In genomic region chr14:34794217-34794616, GRCh38 we compare ENCODE assay signal across 24 cellular contexts.
DNase-seq lines count a peak whose midpoint lies in the region; TF ChIP-seq lines count a peak whose summit lies in the region.
"Had no signal": no experiment of that assay in that cellular context is flagged by ENCODE, and none has a peak within 500 bp of the region (broad histone marks: within the 10 kb centered on the region; RNA-seq: fewer than 3 reads in every experiment).

No MANE protein-coding gene starts in this region.

- no peak overlapping the region for H3K27ac Mint-ChIP-seq in activated CD4-positive, alpha-beta memory T cell treated with anti-CD3 and anti-CD28 coated beads, Interleukin-2, amount 10 ng/mL, durations not matched to agents 7 days and 5 days
- H3K27ac Mint-ChIP-seq: activated CD4-positive, alpha-beta T cell treated with anti-CD3 and anti-CD28 coated beads for 36 hours; activated T-cell treated with anti-CD3 and anti-CD28 coated beads, Interleukin-2, amount 50 U/mL, for 24 hours; dendritic cell treated with granulocyte-macrophage colony-stimulating factor and Interleukin-4, amounts not matched to agents 40 ng/mL and 50 ng/mL, for 4 days had no signal

- H3K4me1 Mint-ChIP-seq in activated CD4-positive, alpha-beta memory T cell treated with anti-CD3 and anti-CD28 coated beads, Interleukin-2, amount 10 ng/mL, durations not matched to agents 7 days and 5 days: peaks cover 4% of the 10 kb centered on the region
- H3K4me1 Mint-ChIP-seq: activated CD4-positive, alpha-beta T cell treated with anti-CD3 and anti-CD28 coated beads for 36 hours had no signal

- CTCF ChIA-PET in activated CD4-positive, alpha-beta memory T cell treated with anti-CD3 and anti-CD28 coated beads, Interleukin-2, amount 10 ng/mL, durations not matched to agents 7 days and 5 days (lab: Charles Lee): no interaction called here

- no peak for TF ChIP-seq CTCF in fibroblast of mammary gland (conservative IDR thresholded peaks at IDR 0.05; ENCODE audit: control insufficient read depth, insufficient read depth, low read depth, low read length)
- no peak for TF ChIP-seq CTCF in osteoblast (IDR thresholded peaks at IDR 0.05; ENCODE audit: extremely low read depth, low read depth, low read length)

- peaks cover 4% of the 10 kb centered on the region for H3K79me2 ChIP-seq in osteoblast (ENCODE audit: insufficient read depth, low read length)

- no peaks in the 10 kb centered on the region for H3K27me3 ChIP-seq in osteoblast (ENCODE audit: insufficient read depth, low read length)

- DNase-seq in AG20443 (ENCODE audit: low spot score) (peak; percentile 18), LHCN-M2 (ENCODE audit: low read depth) (peak; percentile 9), fibroblast of mammary gland (ENCODE audit: low read depth) (peak; percentile 15), myocyte (ENCODE audit: low read depth) (peak; percentile 7), RKO (ENCODE audit: low spot score) (no peak), middle frontal gyrus (ENCODE audit: extremely low spot score, low spot score) (no peak), osteoblast (ENCODE audit: insufficient read length, low spot score, missing footprints) (no peak)
- no peak for DNase-seq in activated CD4-positive, alpha-beta memory T cell treated with anti-CD3 and anti-CD28 coated beads, Interleukin-2, amount 10 ng/mL, durations not matched to agents 7 days and 5 days
- DNase-seq: activated CD4-positive, alpha-beta T cell treated with anti-CD3 and anti-CD28 coated beads for 36 hours; activated naive CD4-positive, alpha-beta T cell treated with Interleukin-2 at 50 U/mL for 16 hours; activated T-cell treated with anti-CD3 and anti-CD28 coated beads, Interleukin-2, amount 50 U/mL, for 24 hours; EL; H7; NCI-H1105 treated with DMSO at 0.1 percent for 48 hours; NCI-H1930; NCI-H526; nucleus accumbens; PC-9; Right ventricle myocardium superior; stimulated activated naive CD4-positive, alpha-beta T cell treated with Interleukin-2 at 50 U/mL for 16 hours had no signal

- no peak overlapping the region for H3K4me3 ChIP-seq in fibroblast of mammary gland (ENCODE audit: control insufficient read depth, low read depth, low read length)
- no peak overlapping the region for H3K4me3 ChIP-seq in osteoblast (ENCODE audit: insufficient read depth, low read length)
- H3K4me3 ChIP-seq: lung, PC-9 had no signal

- H3K27ac ChIP-seq in osteoblast (ENCODE audit: low read depth, low read length): no peak overlapping the region
- H3K27ac ChIP-seq: PC-9 had no signal

- no peak overlapping the region for H2AFZ ChIP-seq in osteoblast (ENCODE audit: low read length)
- H2AFZ ChIP-seq: PC-9 had no signal

- H3K36me3 Mint-ChIP-seq in activated CD4-positive, alpha-beta memory T cell treated with anti-CD3 and anti-CD28 coated beads, Interleukin-2, amount 10 ng/mL, durations not matched to agents 7 days and 5 days (ENCODE audit: low read depth): peaks cover 50% of the 10 kb centered on the region

- no peaks in the 10 kb centered on the region for H3K9me3 Mint-ChIP-seq in activated CD4-positive, alpha-beta memory T cell treated with anti-CD3 and anti-CD28 coated beads, Interleukin-2, amount 10 ng/mL, durations not matched to agents 7 days and 5 days
- H3K9me3 Mint-ChIP-seq: activated T-cell treated with anti-CD3 and anti-CD28 coated beads, Interleukin-2, amount 50 U/mL, for 24 hours; dendritic cell treated with granulocyte-macrophage colony-stimulating factor and Interleukin-4, amounts not matched to agents 40 ng/mL and 50 ng/mL, for 4 days; IgD-negative memory B cell had no signal

- H3K27me3 Mint-ChIP-seq in activated CD4-positive, alpha-beta memory T cell treated with anti-CD3 and anti-CD28 coated beads, Interleukin-2, amount 10 ng/mL, durations not matched to agents 7 days and 5 days: no peaks in the 10 kb centered on the region
- H3K27me3 Mint-ChIP-seq: activated CD4-positive, alpha-beta T cell treated with anti-CD3 and anti-CD28 coated beads for 36 hours; activated T-cell treated with anti-CD3 and anti-CD28 coated beads, Interleukin-2, amount 50 U/mL, for 24 hours; dendritic cell treated with granulocyte-macrophage colony-stimulating factor and Interleukin-4, amounts not matched to agents 40 ng/mL and 50 ng/mL, for 4 days; IgD-negative memory B cell had no signal

- H3K4me2 ChIP-seq in osteoblast (ENCODE audit: insufficient read depth, low read length): no peak overlapping the region
- H3K4me2 ChIP-seq: PC-9 had no signal

- no peaks in the 10 kb centered on the region for H3K4me1 ChIP-seq in osteoblast (ENCODE audit: insufficient read depth, low read length)

- no peak overlapping the region for H3K4me3 Mint-ChIP-seq in activated CD4-positive, alpha-beta memory T cell treated with anti-CD3 and anti-CD28 coated beads, Interleukin-2, amount 10 ng/mL, durations not matched to agents 7 days and 5 days
- H3K4me3 Mint-ChIP-seq: activated CD4-positive, alpha-beta T cell treated with anti-CD3 and anti-CD28 coated beads for 36 hours; activated T-cell treated with anti-CD3 and anti-CD28 coated beads, Interleukin-2, amount 50 U/mL, for 24 hours; CD14-positive monocyte; dendritic cell treated with granulocyte-macrophage colony-stimulating factor and Interleukin-4, amounts not matched to agents 40 ng/mL and 50 ng/mL, for 4 days; IgD-negative memory B cell had no signal

- H3K36me3 ChIP-seq in osteoblast (ENCODE audit: insufficient read depth, low read length): peaks cover 20% of the 10 kb centered on the region

- no peaks in the 10 kb centered on the region for H4K20me1 ChIP-seq in osteoblast (ENCODE audit: insufficient read depth, low read length)

- POLR2A ChIA-PET in activated CD4-positive, alpha-beta memory T cell treated with anti-CD3 and anti-CD28 coated beads, Interleukin-2, amount 10 ng/mL, durations not matched to agents 7 days and 5 days (lab: Charles Lee): no interaction called here

- no peaks in the 10 kb centered on the region for H3K9me3 ChIP-seq in osteoblast (ENCODE audit: low read depth, low read length)

Comparison
In these comparisons a context has a peak if more than half of its experiments do, and no peak if none do; other contexts are left out.
1. DNase-seq: peak in AG20443 (single experiment), LHCN-M2 (single experiment), fibroblast of mammary gland (single experiment) and myocyte (single experiment); none in RKO (single experiment), activated CD4-positive, alpha-beta memory T cell treated with anti-CD3 and anti-CD28 coated beads, Interleukin-2, amount 10 ng/mL, durations not matched to agents 7 days and 5 days (single experiment), middle frontal gyrus (single experiment) and osteoblast (single experiment).